In genomic region chr1:160874935-160875334, GRCh38 we compare ENCODE assay signal across 23 cellular contexts. TPM values are rescaled to one million over a fixed set of nuclear protein-coding genes. Genes with fewer than 3 reads are reported as not detected.
A peak's percentile ranks its signal among the peaks of the same experiment; 100 is the strongest.
DNase-seq lines count a peak whose midpoint lies in the region; ATAC-seq and TF ChIP-seq lines count a peak whose summit lies in the region.
"Had no signal": no experiment of that assay in that cellular context is flagged by ENCODE, and none has a peak within 500 bp of the region (broad histone marks: within the 10 kb centered on the region; RNA-seq: fewer than 3 reads in every experiment).

No MANE protein-coding gene starts in this region.

- POLR2A ChIA-PET in activated CD8-positive, alpha-beta T cell treated with anti-CD3 and anti-CD28 coated beads for 36 hours (lab: Charles Lee): interaction anchor here (1.5 kb wide), 1 partner anchor 12 kb away, joined by 3 read pairs; the partner anchor contains the start of gene CD244
- POLR2A ChIA-PET in activated CD8-positive, alpha-beta T cell treated with anti-CD3 and anti-CD28 coated beads, Interleukin-2, amount 10 ng/mL, durations not matched to agents 7 days and 5 days (lab: Charles Lee): interaction anchor here (1.5 kb wide), 1 partner anchor 12 kb away, joined by 6 read pairs; the partner anchor contains the start of gene CD244
- POLR2A ChIA-PET in CD8-positive, alpha-beta T cell (lab: Charles Lee): no interaction called here

- CTCF ChIA-PET in activated CD8-positive, alpha-beta T cell treated with anti-CD3 and anti-CD28 coated beads for 36 hours (lab: Charles Lee): interaction anchor here (1.5 to 2.5 kb wide), 4 partner anchors 13 to 98 kb away, joined by 3 to 12 read pairs (median 6); partner anchors contain the start of gene ITLN2
- CTCF ChIA-PET in activated CD8-positive, alpha-beta T cell treated with anti-CD3 and anti-CD28 coated beads, Interleukin-2, amount 10 ng/mL, durations not matched to agents 7 days and 5 days (lab: Charles Lee): interaction anchor here (0.7 to 1.9 kb wide), 7 partner anchors 14 to 116 kb away, joined by 3 to 7 read pairs (median 3); partner anchors contain the start of gene ITLN2
- CTCF ChIA-PET in CD8-positive, alpha-beta T cell (lab: Charles Lee): interaction anchor here (0.7 to 2.4 kb wide), 6 partner anchors 37 to 151 kb away, joined by 3 to 7 read pairs (median 4); no protein-coding TSS in a partner anchor

- H3K27me3 Mint-ChIP-seq in activated CD8-positive, alpha-beta T cell treated with anti-CD3 and anti-CD28 coated beads for 36 hours: no peaks in the 10 kb centered on the region
- peaks cover 2% of the 10 kb centered on the region for H3K27me3 Mint-ChIP-seq in activated CD8-positive, alpha-beta T cell treated with anti-CD3 and anti-CD28 coated beads, Interleukin-2, amount 10 ng/mL, durations not matched to agents 7 days and 5 days (ENCODE audit: low read depth)
- H3K27me3 Mint-ChIP-seq in CD8-positive, alpha-beta T cell (ENCODE audit: low read depth): no peaks in the 10 kb centered on the region
- H3K27me3 Mint-ChIP-seq in activated naive CD4-positive, alpha-beta T cell treated with anti-CD3 and anti-CD28 coated beads, Interleukin-2, amount 50 U/mL, for 24 hours: no peaks in the 10 kb centered on the region
- H3K27me3 Mint-ChIP-seq: T-cell had no signal

- H3K4me3 ChIP-seq in CD8-positive, alpha-beta T cell (ENCODE audit: low read depth, low read length): no peak overlapping the region
- H3K4me3 ChIP-seq: BLaER1, coronary artery, neural progenitor cell, SJCRH30, smooth muscle cell, upper lobe of right lung had no signal

- H3K27ac ChIP-seq in CD8-positive, alpha-beta T cell (ENCODE audit: low read depth, low read length): no peak overlapping the region
- H3K27ac ChIP-seq: BLaER1, coronary artery, neural progenitor cell, SJCRH30, upper lobe of right lung had no signal

- TF ChIP-seq CTCF in activated CD8-positive, alpha-beta T cell treated with anti-CD3 and anti-CD28 coated beads for 36 hours (IDR thresholded peaks at IDR 0.05): no peak
- TF ChIP-seq CTCF in CD8-positive, alpha-beta T cell (IDR thresholded peaks at IDR 0.05): no peak

- peak overlapping the region; percentile 9 for H3K27ac Mint-ChIP-seq in activated CD8-positive, alpha-beta T cell treated with anti-CD3 and anti-CD28 coated beads for 36 hours
- no peak overlapping the region for H3K27ac Mint-ChIP-seq in activated CD8-positive, alpha-beta T cell treated with anti-CD3 and anti-CD28 coated beads, Interleukin-2, amount 10 ng/mL, durations not matched to agents 7 days and 5 days
- peak overlapping the region; percentile 50 for H3K27ac Mint-ChIP-seq in CD8-positive, alpha-beta T cell
- H3K27ac Mint-ChIP-seq in activated naive CD4-positive, alpha-beta T cell treated with anti-CD3 and anti-CD28 coated beads, Interleukin-2, amount 50 U/mL, for 24 hours: peak overlapping the region; percentile 5
- H3K27ac Mint-ChIP-seq: neural progenitor cell, T-cell had no signal

- intact Hi-C loops in activated CD8-positive, alpha-beta T cell treated with anti-CD3 and anti-CD28 coated beads for 36 hours (cut with micrococcal nuclease): no loop called here
- intact Hi-C loops in CD8-positive, alpha-beta T cell (cut with DNase I, micrococcal nuclease): no loop called here

- H3K4me1 ChIP-seq in CD8-positive, alpha-beta T cell (ENCODE audit: insufficient read depth, low read length): peaks cover 11% of the 10 kb centered on the region
- H3K4me1 ChIP-seq: BLaER1, neural progenitor cell, SJCRH30, upper lobe of right lung had no signal

- peaks cover 30% of the 10 kb centered on the region for H3K4me1 Mint-ChIP-seq in activated CD8-positive, alpha-beta T cell treated with anti-CD3 and anti-CD28 coated beads for 36 hours (ENCODE audit: low read depth)
- peaks cover 29% of the 10 kb centered on the region for H3K4me1 Mint-ChIP-seq in activated CD8-positive, alpha-beta T cell treated with anti-CD3 and anti-CD28 coated beads, Interleukin-2, amount 10 ng/mL, durations not matched to agents 7 days and 5 days (ENCODE audit: low read depth)
- H3K4me1 Mint-ChIP-seq in CD8-positive, alpha-beta T cell (ENCODE audit: low read depth): peaks cover 27% of the 10 kb centered on the region
- H3K4me1 Mint-ChIP-seq in activated naive CD4-positive, alpha-beta T cell treated with anti-CD3 and anti-CD28 coated beads, Interleukin-2, amount 50 U/mL, for 24 hours: peaks cover 29% of the 10 kb centered on the region
- H3K4me1 Mint-ChIP-seq: neural progenitor cell had no signal

- no peaks in the 10 kb centered on the region for H3K27me3 ChIP-seq in CD8-positive, alpha-beta T cell (ENCODE audit: insufficient read depth, low read length)
- H3K27me3 ChIP-seq: BLaER1, neural progenitor cell, SJCRH30 had no signal

- H3K36me3 Mint-ChIP-seq in activated CD8-positive, alpha-beta T cell treated with anti-CD3 and anti-CD28 coated beads for 36 hours (ENCODE audit: low read depth): no peaks in the 10 kb centered on the region
- no peaks in the 10 kb centered on the region for H3K36me3 Mint-ChIP-seq in activated CD8-positive, alpha-beta T cell treated with anti-CD3 and anti-CD28 coated beads, Interleukin-2, amount 10 ng/mL, durations not matched to agents 7 days and 5 days (ENCODE audit: low read depth)
- no peaks in the 10 kb centered on the region for H3K36me3 Mint-ChIP-seq in CD8-positive, alpha-beta T cell
- H3K36me3 Mint-ChIP-seq in activated naive CD4-positive, alpha-beta T cell treated with anti-CD3 and anti-CD28 coated beads, Interleukin-2, amount 50 U/mL, for 24 hours: no peaks in the 10 kb centered on the region
- H3K36me3 Mint-ChIP-seq: neural progenitor cell, T-cell had no signal

- no peaks in the 10 kb centered on the region for H3K9me3 ChIP-seq in CD8-positive, alpha-beta T cell (ENCODE audit: low read length)
- H3K9me3 ChIP-seq: BLaER1, SJCRH30, upper lobe of right lung had no signal

- no peak overlapping the region for H3K4me3 Mint-ChIP-seq in activated CD8-positive, alpha-beta T cell treated with anti-CD3 and anti-CD28 coated beads for 36 hours
- H3K4me3 Mint-ChIP-seq in activated CD8-positive, alpha-beta T cell treated with anti-CD3 and anti-CD28 coated beads, Interleukin-2, amount 10 ng/mL, durations not matched to agents 7 days and 5 days: no peak overlapping the region
- H3K4me3 Mint-ChIP-seq in CD8-positive, alpha-beta T cell: no peak overlapping the region
- no peak overlapping the region for H3K4me3 Mint-ChIP-seq in activated naive CD4-positive, alpha-beta T cell treated with anti-CD3 and anti-CD28 coated beads, Interleukin-2, amount 50 U/mL, for 24 hours
- H3K4me3 Mint-ChIP-seq: neural progenitor cell, T-cell had no signal

- ATAC-seq in activated CD8-positive, alpha-beta T cell treated with anti-CD3 and anti-CD28 coated beads for 36 hours: peak; percentile 82
- ATAC-seq in activated CD8-positive, alpha-beta T cell treated with anti-CD3 and anti-CD28 coated beads, Interleukin-2, amount 10 ng/mL, durations not matched to agents 7 days and 5 days: no peak
- ATAC-seq in CD8-positive, alpha-beta T cell: no peak
- ATAC-seq: Panc1, T-cell, upper lobe of right lung had no signal

- no peaks in the 10 kb centered on the region for H3K36me3 ChIP-seq in CD8-positive, alpha-beta T cell (ENCODE audit: insufficient read depth, low read length)
- H3K36me3 ChIP-seq: BLaER1, neural progenitor cell, SJCRH30, upper lobe of right lung had no signal

- no peaks in the 10 kb centered on the region for H3K9me3 Mint-ChIP-seq in activated CD8-positive, alpha-beta T cell treated with anti-CD3 and anti-CD28 coated beads for 36 hours
- H3K9me3 Mint-ChIP-seq in activated CD8-positive, alpha-beta T cell treated with anti-CD3 and anti-CD28 coated beads, Interleukin-2, amount 10 ng/mL, durations not matched to agents 7 days and 5 days (ENCODE audit: insufficient read depth): no peaks in the 10 kb centered on the region
- H3K9me3 Mint-ChIP-seq in CD8-positive, alpha-beta T cell: no peaks in the 10 kb centered on the region
- H3K9me3 Mint-ChIP-seq in activated naive CD4-positive, alpha-beta T cell treated with anti-CD3 and anti-CD28 coated beads, Interleukin-2, amount 50 U/mL, for 24 hours: no peaks in the 10 kb centered on the region
- H3K9me3 Mint-ChIP-seq: T-cell had no signal

- DNase-seq in activated CD8-positive, alpha-beta T cell treated with anti-CD3 and anti-CD28 coated beads for 36 hours: peak; percentile 33
- DNase-seq in activated CD8-positive, alpha-beta T cell treated with anti-CD3 and anti-CD28 coated beads, Interleukin-2, amount 10 ng/mL, durations not matched to agents 7 days and 5 days: no peak
- DNase-seq in CD8-positive, alpha-beta T cell: no peak
- DNase-seq in kidney tubule cell (ENCODE audit: low spot score) (peak; percentile 40), NCI-H82 treated with DMSO at 0.1 percent for 48 hours (lab: John Stamatoyannopoulos, UW; ENCODE audit: unreplicated experiment) (no peak)
- DNase-seq in effector CD4-positive, alpha-beta T cell: no peak
- DNase-seq in NK-92 treated with Interleukin-12 subunit alpha and Interleukin-12 subunit beta, amount 100 ng/mL, for 24 hours (lab: John Stamatoyannopoulos, UW): no peak
- DNase-seq: ACHN, H7, NCI-H1417 treated with DMSO at 0.1 percent for 48 hours, SJCRH30, T-cell, upper lobe of right lung had no signal

RNA-seq across cellular contexts. Expression of gene ITLN1, which starts 10.0 kb away (rescaled TPM):
- total RNA-seq in activated CD8-positive, alpha-beta T cell treated with anti-CD3 and anti-CD28 coated beads for 36 hours: not detected
- total RNA-seq in activated CD8-positive, alpha-beta T cell treated with anti-CD3 and anti-CD28 coated beads, Interleukin-2, amount 10 ng/mL, durations not matched to agents 7 days and 5 days: not detected
- not detected for total RNA-seq in CD8-positive, alpha-beta T cell
- total RNA-seq: fibroblast of lung, H7, kidney epithelial cell, lung microvascular endothelial cell, NCI-H460, SJCRH30, smooth muscle cell, T-cell had no signal

RNA-seq across cellular contexts. Expression of gene CD244, which starts 12.2 kb away (rescaled TPM):
- total RNA-seq in activated CD8-positive, alpha-beta T cell treated with anti-CD3 and anti-CD28 coated beads for 36 hours: 1 to 10 TPM; 1.4 to 1.8 TPM
- 10 to 100 TPM; 15.0 to 15.5 TPM for total RNA-seq in activated CD8-positive, alpha-beta T cell treated with anti-CD3 and anti-CD28 coated beads, Interleukin-2, amount 10 ng/mL, durations not matched to agents 7 days and 5 days
- total RNA-seq in CD8-positive, alpha-beta T cell: 1 to 10 TPM; 2.1 to 2.6 TPM
- total RNA-seq: fibroblast of lung, H7, kidney epithelial cell, lung microvascular endothelial cell, NCI-H460, SJCRH30 had no signal

Comparison
In these comparisons a context has a peak if more than half of its experiments do, and no peak if none do; other contexts are left out.
1. DNase-seq: peak in activated CD8-positive, alpha-beta T cell treated with anti-CD3 and anti-CD28 coated beads for 36 hours (single experiment) and kidney tubule cell (single experiment); none in activated CD8-positive, alpha-beta T cell treated with anti-CD3 and anti-CD28 coated beads, Interleukin-2, amount 10 ng/mL, durations not matched to agents 7 days and 5 days (single experiment), CD8-positive, alpha-beta T cell (0 of 7), NCI-H82 treated with DMSO at 0.1 percent for 48 hours (single experiment), effector CD4-positive, alpha-beta T cell (single experiment) and NK-92 treated with Interleukin-12 subunit alpha and Interleukin-12 subunit beta, amount 100 ng/mL, for 24 hours (single experiment).
2. RNA of gene CD244, which starts 12.2 kb away (total RNA-seq): 15.0 to 15.5 TPM in activated CD8-positive, alpha-beta T cell treated with anti-CD3 and anti-CD28 coated beads, Interleukin-2, amount 10 ng/mL, durations not matched to agents 7 days and 5 days; 2.1 to 2.6 TPM in CD8-positive, alpha-beta T cell and 1.4 to 1.8 TPM in activated CD8-positive, alpha-beta T cell treated with anti-CD3 and anti-CD28 coated beads for 36 hours; every median in the first group is over 4 times any median in the second.